In the genomic region with DNA sequence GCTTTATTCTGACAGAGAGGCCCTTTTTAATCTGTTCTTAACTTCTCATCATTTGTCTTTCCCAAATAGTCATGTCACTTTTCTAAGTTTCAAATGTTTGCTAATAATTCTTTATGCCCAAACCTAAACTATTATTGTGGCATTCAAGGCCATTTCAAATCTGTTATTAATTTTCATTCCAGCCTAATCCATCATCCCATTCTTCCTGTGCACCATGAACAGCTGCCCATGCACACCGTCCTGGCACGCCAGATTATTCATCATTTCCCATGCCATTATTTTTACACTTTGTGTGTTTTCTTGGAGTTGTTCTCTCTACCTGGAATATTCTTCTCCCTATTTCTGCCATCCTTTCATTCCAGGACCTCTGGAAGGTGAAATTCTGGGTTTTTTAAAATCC, we compare ENCODE assay signal across 1 cellular context.
TF ChIP-seq lines count a peak whose summit lies in the region.

No MANE protein-coding gene starts in this region.

TF ChIP-seq in SK-N-SH treated with all-trans-retinoic acid at 6 μM for 48 hours, 23 proteins besides CTCF, POLR2A, EP300 and RAD21 (continued from another document):
- TF ChIP-seq, protein P1, sequence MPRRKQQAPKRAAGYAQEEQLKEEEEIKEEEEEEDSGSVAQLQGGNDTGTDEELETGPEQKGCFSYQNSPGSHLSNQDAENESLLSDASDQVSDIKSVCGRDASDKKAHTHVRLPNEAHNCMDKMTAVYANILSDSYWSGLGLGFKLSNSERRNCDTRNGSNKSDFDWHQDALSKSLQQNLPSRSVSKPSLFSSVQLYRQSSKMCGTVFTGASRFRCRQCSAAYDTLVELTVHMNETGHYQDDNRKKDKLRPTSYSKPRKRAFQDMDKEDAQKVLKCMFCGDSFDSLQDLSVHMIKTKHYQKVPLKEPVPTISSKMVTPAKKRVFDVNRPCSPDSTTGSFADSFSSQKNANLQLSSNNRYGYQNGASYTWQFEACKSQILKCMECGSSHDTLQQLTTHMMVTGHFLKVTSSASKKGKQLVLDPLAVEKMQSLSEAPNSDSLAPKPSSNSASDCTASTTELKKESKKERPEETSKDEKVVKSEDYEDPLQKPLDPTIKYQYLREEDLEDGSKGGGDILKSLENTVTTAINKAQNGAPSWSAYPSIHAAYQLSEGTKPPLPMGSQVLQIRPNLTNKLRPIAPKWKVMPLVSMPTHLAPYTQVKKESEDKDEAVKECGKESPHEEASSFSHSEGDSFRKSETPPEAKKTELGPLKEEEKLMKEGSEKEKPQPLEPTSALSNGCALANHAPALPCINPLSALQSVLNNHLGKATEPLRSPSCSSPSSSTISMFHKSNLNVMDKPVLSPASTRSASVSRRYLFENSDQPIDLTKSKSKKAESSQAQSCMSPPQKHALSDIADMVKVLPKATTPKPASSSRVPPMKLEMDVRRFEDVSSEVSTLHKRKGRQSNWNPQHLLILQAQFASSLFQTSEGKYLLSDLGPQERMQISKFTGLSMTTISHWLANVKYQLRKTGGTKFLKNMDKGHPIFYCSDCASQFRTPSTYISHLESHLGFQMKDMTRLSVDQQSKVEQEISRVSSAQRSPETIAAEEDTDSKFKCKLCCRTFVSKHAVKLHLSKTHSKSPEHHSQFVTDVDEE (CRISPR knock-in tag; IDR thresholded peaks at IDR 0.05) = no peak
- TF ChIP-seq ZFP30 (CRISPR knock-in tag; IDR thresholded peaks at IDR 0.05) (no peak), CSDC2 (CRISPR knock-in tag; IDR thresholded peaks at IDR 0.05) (no peak)
